8 cellular contexts compared by ENCODE assay signal in the genomic region with DNA sequence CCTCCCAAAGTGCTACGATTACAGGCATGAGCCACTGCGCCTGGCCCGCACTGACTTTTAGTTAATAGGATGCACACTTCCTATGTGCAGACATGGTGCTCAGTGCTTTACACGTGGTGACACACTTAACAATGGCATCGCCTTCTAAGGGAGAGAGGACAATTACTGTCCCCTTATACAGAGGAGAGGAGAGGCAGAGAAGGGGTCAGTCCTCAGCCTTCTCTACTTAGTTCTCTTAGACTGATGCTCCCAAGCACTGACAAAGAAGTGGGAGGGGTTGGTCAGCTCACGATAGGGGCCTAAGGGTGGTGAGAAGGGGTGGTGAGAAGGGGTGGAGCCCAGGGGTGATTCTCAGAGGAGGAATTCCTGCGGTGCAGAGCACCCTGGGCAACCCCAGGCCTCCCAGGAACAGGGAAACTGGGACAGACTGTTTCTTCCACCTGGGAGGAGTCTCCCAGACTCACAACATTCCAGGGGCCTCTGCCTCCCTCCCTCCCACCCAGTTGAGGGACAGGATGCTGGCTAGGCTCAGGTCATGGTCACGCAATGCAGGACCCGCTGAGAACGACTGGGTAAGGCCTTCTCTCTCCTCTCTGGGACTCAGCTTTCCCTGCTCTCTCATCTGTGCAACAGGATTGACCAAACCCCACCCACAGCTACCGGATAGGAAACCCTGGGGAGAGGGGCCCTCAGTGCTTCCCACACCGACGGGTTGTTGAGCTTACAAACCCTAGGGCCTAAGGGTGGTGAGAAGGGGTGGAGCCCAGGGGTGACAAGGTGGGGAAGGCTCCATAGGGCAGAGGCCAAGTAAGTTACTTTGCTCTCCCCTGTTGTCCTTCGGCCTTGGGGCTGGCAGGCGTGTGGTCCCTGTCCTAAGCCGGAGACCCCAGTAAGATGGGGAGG. TPM values are rescaled to one million over a fixed set of nuclear protein-coding genes. Genes with fewer than 3 reads are reported as not detected.
DNase-seq lines count a peak whose midpoint lies in the region; ATAC-seq and TF ChIP-seq lines count a peak whose summit lies in the region.

No MANE protein-coding gene starts in this region.

- peaks cover 45% of the 10 kb centered on the region for H3K4me1 Mint-ChIP-seq in Calu3 (ENCODE audit: low read depth, unreplicated experiment)
- H3K4me1 Mint-ChIP-seq in activated naive CD8-positive, alpha-beta T cell treated with anti-CD3 and anti-CD28 coated beads, Interleukin-2, amount 10 ng/mL, durations not matched to agents 7 days and 5 days: peaks cover 23% of the 10 kb centered on the region

- CTCF ChIA-PET in Calu3 (lab: Charles Lee): interaction anchor here (0.6 to 2.4 kb wide), 4 partner anchors 9 to 372 kb away, joined by 3 to 11 read pairs (median 6); a partner anchor contains a TSS

- H3K9ac ChIP-seq in Karpas-422 (ENCODE audit: low read length) (peak overlapping the region; percentile 95), stomach smooth muscle (ENCODE audit: low read length in 2 of 2) (peak overlapping the region; percentile 87 to 95)

- H2AFZ ChIP-seq in Karpas-422 (ENCODE audit: low read length): no peak overlapping the region

- ATAC-seq in activated naive CD8-positive, alpha-beta T cell treated with anti-CD3 and anti-CD28 coated beads, Interleukin-2, amount 10 ng/mL, durations not matched to agents 7 days and 5 days (ENCODE audit: low read depth): no peak

- DNase-seq in Calu3 (peak; percentile 62), Karpas-422 (peak; percentile 62), kidney epithelial cell (ENCODE audit: low read depth) (peak; percentile 80), RPMI8226 (no peak), NCI-H2081 (lab: John Stamatoyannopoulos, UW) (no peak), NCI-H187 treated with DMSO at 0.1 percent for 48 hours (lab: John Stamatoyannopoulos, UW) (no peak)
- DNase-seq in activated naive CD8-positive, alpha-beta T cell treated with anti-CD3 and anti-CD28 coated beads, Interleukin-2, amount 10 ng/mL, durations not matched to agents 7 days and 5 days: no peak

- POLR2A ChIA-PET in activated naive CD8-positive, alpha-beta T cell treated with anti-CD3 and anti-CD28 coated beads, Interleukin-2, amount 10 ng/mL, durations not matched to agents 7 days and 5 days (lab: Charles Lee): interaction anchor here (0.7 to 3.1 kb wide), 7 partner anchors 9 to 83 kb away, joined by 3 to 24 read pairs (median 3); a partner anchor contains a TSS

- H3K36me3 ChIP-seq in Karpas-422 (ENCODE audit: insufficient read depth, low read length) (no peaks in the 10 kb centered on the region), kidney epithelial cell (ENCODE audit: control insufficient read depth, insufficient read depth, low read length) (peaks cover 1% of the 10 kb centered on the region), stomach smooth muscle (ENCODE audit: control insufficient read depth in 2 of 2, insufficient read depth in 2 of 2, low read length in 2 of 2) (peaks cover 2 to 3% of the 10 kb centered on the region in 2 donors)

- no peaks in the 10 kb centered on the region for H3K9me2 ChIP-seq in Karpas-422 (replicated peaks; ENCODE audit: insufficient read depth, low read length)

- peaks cover 62% of the 10 kb centered on the region for H3K79me2 ChIP-seq in Karpas-422 (ENCODE audit: low read length)

- peak overlapping the region; percentile 99 for H3K4me3 ChIP-seq in Karpas-422 (ENCODE audit: low read length)
- peak overlapping the region; percentile 84 for H3K4me3 ChIP-seq in kidney epithelial cell (ENCODE audit: low read depth, low read length)
- peak overlapping the region; percentile 87 to 90 for H3K4me3 ChIP-seq in stomach smooth muscle (ENCODE audit: low read length in 2 of 2)

- H3K9me3 Mint-ChIP-seq in Calu3 (ENCODE audit: low read depth, unreplicated experiment): no peaks in the 10 kb centered on the region
- H3K9me3 Mint-ChIP-seq in activated naive CD8-positive, alpha-beta T cell treated with anti-CD3 and anti-CD28 coated beads, Interleukin-2, amount 10 ng/mL, durations not matched to agents 7 days and 5 days: no peaks in the 10 kb centered on the region

- peak overlapping the region; percentile 83 for H3K27ac Mint-ChIP-seq in Calu3 (ENCODE audit: unreplicated experiment)
- peak overlapping the region; percentile 78 for H3K27ac Mint-ChIP-seq in activated naive CD8-positive, alpha-beta T cell treated with anti-CD3 and anti-CD28 coated beads, Interleukin-2, amount 10 ng/mL, durations not matched to agents 7 days and 5 days

- H3K27me3 ChIP-seq in Karpas-422 (ENCODE audit: low read length): no peaks in the 10 kb centered on the region
- H3K27me3 ChIP-seq in kidney epithelial cell (ENCODE audit: control insufficient read depth, insufficient read depth, low read length): no peaks in the 10 kb centered on the region
- no peaks in the 10 kb centered on the region for H3K27me3 ChIP-seq in stomach smooth muscle (ENCODE audit: control insufficient read depth in 1 of 2, insufficient read depth in 2 of 2, low read length in 2 of 2)

- peak overlapping the region; percentile 79 for H3K4me2 ChIP-seq in Karpas-422 (ENCODE audit: low read depth, low read length, poor library complexity, severe bottlenecking)

- H3K9me3 ChIP-seq in Karpas-422 (ENCODE audit: low read length): no peaks in the 10 kb centered on the region
- H3K9me3 ChIP-seq in stomach smooth muscle (ENCODE audit: control insufficient read depth in 2 of 2, low read length in 2 of 2): no peaks in the 10 kb centered on the region

- no TSS peak for BruUV-seq in Calu3 (replicated peaks; lab: Mats Ljungman, UMichigan)

- H3K27ac ChIP-seq in Karpas-422 (ENCODE audit: low read length) (peak overlapping the region; percentile 44; the same call in 1 of the 2 replicates), stomach smooth muscle (ENCODE audit: low read length) (peak overlapping the region; percentile 76)

- TF ChIP-seq CTCF in Calu3 (IDR thresholded peaks at IDR 0.05; ENCODE audit: unreplicated experiment) (no peak), kidney epithelial cell (IDR thresholded peaks at IDR 0.05; ENCODE audit: insufficient read depth, low read length, poor library complexity, severe bottlenecking) (no peak)

- intact Hi-C loops in Calu3 (cut with micrococcal nuclease; ENCODE audit: unreplicated experiment): no loop called here

- peak overlapping the region; percentile 72 for H3K4me3 Mint-ChIP-seq in Calu3 (ENCODE audit: low read depth, unreplicated experiment)
- H3K4me3 Mint-ChIP-seq in activated naive CD8-positive, alpha-beta T cell treated with anti-CD3 and anti-CD28 coated beads, Interleukin-2, amount 10 ng/mL, durations not matched to agents 7 days and 5 days: peak overlapping the region; percentile 94

- H4K20me1 ChIP-seq in Karpas-422 (ENCODE audit: insufficient read depth, low read depth, low read length): peaks cover 7% of the 10 kb centered on the region; the same call in 1 of the 2 replicates

- H3K27me3 Mint-ChIP-seq in Calu3 (ENCODE audit: unreplicated experiment): no peaks in the 10 kb centered on the region
- H3K27me3 Mint-ChIP-seq in activated naive CD8-positive, alpha-beta T cell treated with anti-CD3 and anti-CD28 coated beads, Interleukin-2, amount 10 ng/mL, durations not matched to agents 7 days and 5 days: no peaks in the 10 kb centered on the region

- H3K36me3 Mint-ChIP-seq in Calu3 (ENCODE audit: insufficient read depth, unreplicated experiment): peaks cover 45% of the 10 kb centered on the region
- no peaks in the 10 kb centered on the region for H3K36me3 Mint-ChIP-seq in activated naive CD8-positive, alpha-beta T cell treated with anti-CD3 and anti-CD28 coated beads, Interleukin-2, amount 10 ng/mL, durations not matched to agents 7 days and 5 days

- H3K4me1 ChIP-seq in Karpas-422 (ENCODE audit: low read length): peaks cover 34% of the 10 kb centered on the region
- peaks cover 43% of the 10 kb centered on the region for H3K4me1 ChIP-seq in stomach smooth muscle (ENCODE audit: control insufficient read depth, insufficient read depth, low read length)

RNA-seq across cellular contexts. Expression of a gene that starts 1.6 kb away (rescaled TPM):
- total RNA-seq in Calu3 (2022) (62.4 and 66.4 TPM in 2 replicates), kidney epithelial cell (92.3 and 95.2 TPM in 2 replicates)
- 34.7 and 36.9 TPM in 2 replicates for total RNA-seq in Karpas-422 (2014; rRNA removed; shearing (Covaris generic); ENCODE audit: low replicate concordance)
- total RNA-seq in activated naive CD8-positive, alpha-beta T cell treated with anti-CD3 and anti-CD28 coated beads, Interleukin-2, amount 10 ng/mL, durations not matched to agents 7 days and 5 days: 10 to 100 TPM; 33.6 to 33.9 TPM

RNA-seq across cellular contexts. Expression of a gene that starts 9.3 kb away (rescaled TPM):
- 120 and 121 TPM in 2 replicates for total RNA-seq in Calu3 (2022)
- 43.7 and 79.2 TPM in 2 replicates for total RNA-seq in Karpas-422 (2014; rRNA removed; shearing (Covaris generic); ENCODE audit: low replicate concordance)
- 100 to 1,000 TPM; 131 to 140 TPM for total RNA-seq in activated naive CD8-positive, alpha-beta T cell treated with anti-CD3 and anti-CD28 coated beads, Interleukin-2, amount 10 ng/mL, durations not matched to agents 7 days and 5 days
- total RNA-seq in kidney epithelial cell: 41.8 and 48.6 TPM in 2 replicates

RNA-seq across cellular contexts. Expression of a gene that starts 40.1 kb away (rescaled TPM):
- total RNA-seq in Calu3 (2022): 36.1 and 43.6 TPM in 2 replicates
- total RNA-seq in Karpas-422 (2014; rRNA removed; shearing (Covaris generic); ENCODE audit: low replicate concordance): 30.9 and 62.1 TPM in 2 replicates
- total RNA-seq in activated naive CD8-positive, alpha-beta T cell treated with anti-CD3 and anti-CD28 coated beads, Interleukin-2, amount 10 ng/mL, durations not matched to agents 7 days and 5 days: 1 to 10 TPM; 2.2 TPM
- 69.5 and 70.4 TPM in 2 replicates for total RNA-seq in kidney epithelial cell

Comparison
In these comparisons a context has a peak if more than half of its experiments do, and no peak if none do; other contexts are left out.
1. DNase-seq: peak in Calu3 (single experiment), Karpas-422 (single experiment) and kidney epithelial cell (single experiment); none in activated naive CD8-positive, alpha-beta T cell treated with anti-CD3 and anti-CD28 coated beads, Interleukin-2, amount 10 ng/mL, durations not matched to agents 7 days and 5 days (single experiment), RPMI8226 (single experiment), NCI-H2081 (0 of 2) and NCI-H187 treated with DMSO at 0.1 percent for 48 hours (single experiment).
2. RNA of a gene that starts 40.1 kb away (total RNA-seq): 69.5 to 70.4 TPM in kidney epithelial cell, 36.1 to 43.6 TPM in Calu3 and 30.9 to 62.1 TPM in Karpas-422; 2.2 TPM in activated naive CD8-positive, alpha-beta T cell treated with anti-CD3 and anti-CD28 coated beads, Interleukin-2, amount 10 ng/mL, durations not matched to agents 7 days and 5 days; every median in the first group is over 10 times any median in the second.
3. Peak in every context shown above with its lines, with median percentiles within 50 percentile points of each other: H3K4me3 ChIP-seq.